14 cellular contexts compared by ENCODE assay signal in genomic region chr5:153043876-153044275, GRCh38.
A peak's percentile ranks its signal among the peaks of the same experiment; 100 is the strongest.
DNase-seq lines count a peak whose midpoint lies in the region; ATAC-seq, FAIRE-seq and TF ChIP-seq lines count a peak whose summit lies in the region.
"Had no signal": no experiment of that assay in that cellular context is flagged by ENCODE, and none has a peak within 500 bp of the region (broad histone marks: within the 10 kb centered on the region; RNA-seq: fewer than 3 reads in every experiment).

No MANE protein-coding gene starts in this region.

- H3K4me2 ChIP-seq in mesenchymal stem cell (ENCODE audit: low read length, poor library complexity, severe bottlenecking) = no peak overlapping the region

- H3K18ac ChIP-seq in mesenchymal stem cell (ENCODE audit: low read depth in 1 of 2, low read length in 2 of 2) = no peak overlapping the region

- no peak overlapping the region for H2AFZ ChIP-seq in mesenchymal stem cell (ENCODE audit: low read depth, low read length)
- H2AFZ ChIP-seq: GM23248 had no signal

- no peak overlapping the region for H2BK5ac ChIP-seq in mesenchymal stem cell (ENCODE audit: low read depth, low read length, poor library complexity, severe bottlenecking)

- H3K36me3 ChIP-seq in bronchial epithelial cell (ENCODE audit: control insufficient read depth, insufficient read depth, low read length) (no peaks in the 10 kb centered on the region), mesenchymal stem cell (ENCODE audit: control insufficient read depth in 1 of 2, insufficient read depth in 2 of 2, low read depth in 1 of 2, low read length in 2 of 2) (no peaks in the 10 kb centered on the region), tibial artery (no peaks in the 10 kb centered on the region)

- H3K79me1 ChIP-seq in mesenchymal stem cell (replicated peaks; ENCODE audit: low read length, poor library complexity, severe bottlenecking) = no peaks in the 10 kb centered on the region

- FAIRE-seq in bronchial epithelial cell (lab: Jason Lieb, UNC) (no peak), urothelium cell line (lab: Jason Lieb, UNC) (no peak)
- FAIRE-seq: K562 had no signal

- intact Hi-C loops in tibial artery (cut with DNase I; ENCODE audit: low total_unique reads) = no loop called here

- peak; percentile 21 for DNase-seq in M059J (ENCODE audit: low read depth)
- peak; percentile 54 for DNase-seq in bronchial epithelial cell (ENCODE audit: low read depth)
- peak; percentile 20 for DNase-seq in mesenchymal stem cell
- DNase-seq in urothelium cell line (ENCODE audit: low spot score) = peak; percentile 26
- no peak for DNase-seq in tibial artery
- DNase-seq: GM23248, NCI-H1092, NCI-H2107, NCI-H345, NCI-H526 treated with DMSO at 0.1 percent for 48 hours, OCI-M1 had no signal

- H3K4me3 ChIP-seq in bronchial epithelial cell (ENCODE audit: low read depth, low read length) (no peak overlapping the region), mesenchymal stem cell (ENCODE audit: insufficient read depth in 1 of 2, low read depth in 1 of 2, low read length in 2 of 2) (no peak overlapping the region), tibial artery (no peak overlapping the region)
- H3K4me3 ChIP-seq: GM23248, K562 had no signal

- H3K9ac ChIP-seq in mesenchymal stem cell (ENCODE audit: low read length) = no peak overlapping the region
- H3K9ac ChIP-seq: GM23248 had no signal

- no peak overlapping the region for H2BK120ac ChIP-seq in mesenchymal stem cell (ENCODE audit: low read depth, low read length)

- no peak overlapping the region for H2BK15ac ChIP-seq in mesenchymal stem cell (ENCODE audit: low read depth, poor library complexity, severe bottlenecking)

- WGBS in mesenchymal stem cell = 49% methylated on average over 1 of the region's 1 CpG

- no peak overlapping the region for H3K4ac ChIP-seq in mesenchymal stem cell (ENCODE audit: low read depth in 1 of 2, low read length in 2 of 2)

- ATAC-seq in GM21526 (IDR thresholded peaks at IDR 0.05; ENCODE audit: low FRiP score, unreplicated experiment) (no peak), GM19455 (IDR thresholded peaks at IDR 0.05; ENCODE audit: unreplicated experiment) (no peak)
- ATAC-seq: K562 had no signal

- no peak overlapping the region for H3K27ac ChIP-seq in mesenchymal stem cell (ENCODE audit: low read length, poor library complexity, severe bottlenecking)
- H3K27ac ChIP-seq in tibial artery = no peak overlapping the region
- H3K27ac ChIP-seq: GM23248 had no signal

- H4K8ac ChIP-seq in mesenchymal stem cell (ENCODE audit: low read length) = no peak overlapping the region

- H2BK12ac ChIP-seq in mesenchymal stem cell (ENCODE audit: low read length in 2 of 2) = no peak overlapping the region

- H3K14ac ChIP-seq in mesenchymal stem cell (ENCODE audit: low read length in 2 of 2) = no peak overlapping the region

- TF ChIP-seq CTCF in bronchial epithelial cell (IDR thresholded peaks at IDR 0.05; ENCODE audit: insufficient read depth, low read length, severe bottlenecking) = no peak
- no peak for TF ChIP-seq CTCF in tibial artery (IDR thresholded peaks at IDR 0.05)

- H3K4me1 ChIP-seq in mesenchymal stem cell (ENCODE audit: control insufficient read depth, insufficient read depth, low read depth, low read length) (no peaks in the 10 kb centered on the region), tibial artery (no peaks in the 10 kb centered on the region)

- no peak overlapping the region for H2AK5ac ChIP-seq in mesenchymal stem cell (ENCODE audit: low read length, severe bottlenecking)

- H3K27me3 ChIP-seq in bronchial epithelial cell (ENCODE audit: control insufficient read depth, insufficient read depth, low read length) (no peaks in the 10 kb centered on the region), mesenchymal stem cell (ENCODE audit: control insufficient read depth in 1 of 2, insufficient read depth in 1 of 2, low read length in 2 of 2) (no peaks in the 10 kb centered on the region), tibial artery (no peaks in the 10 kb centered on the region)

- H3K9me3 ChIP-seq in mesenchymal stem cell (ENCODE audit: control insufficient read depth, low read length) (no peaks in the 10 kb centered on the region), tibial artery (no peaks in the 10 kb centered on the region)

- no peak overlapping the region for H4K91ac ChIP-seq in mesenchymal stem cell (ENCODE audit: low read length)

- H3K23ac ChIP-seq in mesenchymal stem cell (ENCODE audit: low read length in 2 of 2) = no peak overlapping the region

Comparison
In these comparisons a context has a peak if more than half of its experiments do, and no peak if none do; other contexts are left out.
1. DNase-seq: peak in M059J (single experiment), bronchial epithelial cell (single experiment), mesenchymal stem cell (single experiment) and urothelium cell line (single experiment); none in tibial artery (0 of 2).